In the genomic region with DNA sequence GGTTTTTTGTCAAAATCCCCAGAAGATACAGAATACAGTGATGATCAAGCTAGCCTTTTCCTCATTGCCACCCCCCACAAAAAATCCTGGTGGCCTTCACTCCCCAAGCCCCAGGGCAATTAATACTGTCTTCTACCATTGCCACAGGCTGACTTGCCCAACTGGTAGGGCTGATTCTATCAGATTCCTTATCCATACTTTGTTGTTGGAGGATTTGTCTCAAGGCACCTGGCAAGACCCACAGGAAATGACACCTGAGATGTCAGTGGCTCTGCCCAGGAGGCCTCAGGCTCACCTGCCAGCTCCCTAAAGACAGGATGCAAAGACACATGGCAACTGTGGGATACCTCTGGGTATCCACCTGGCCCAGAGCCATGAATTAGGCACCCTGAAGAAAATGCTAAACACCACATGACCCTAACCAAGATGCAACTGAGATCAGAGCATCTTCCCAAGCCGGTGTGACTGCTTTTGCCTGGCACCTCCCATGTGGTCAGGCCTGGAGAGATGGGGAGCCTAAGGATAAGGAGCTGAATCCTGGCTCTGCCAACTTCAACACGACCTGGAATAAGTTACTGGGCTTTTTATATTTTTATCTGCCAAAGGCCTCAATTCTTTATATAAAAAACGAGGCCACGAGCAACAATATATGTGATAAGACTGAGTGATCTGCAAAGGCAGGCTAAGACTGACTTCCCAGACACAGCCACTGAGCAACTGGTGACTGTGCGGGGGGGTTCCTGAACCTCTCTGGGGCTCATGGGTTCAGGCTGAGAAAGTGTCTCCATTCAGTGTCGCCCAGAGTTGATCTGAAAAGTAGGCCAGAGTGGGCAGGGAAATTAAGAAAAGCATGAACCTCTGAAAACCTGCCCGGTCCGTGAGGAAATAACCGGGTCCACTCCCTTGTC, we compare ENCODE assay signal across 8 cellular contexts. TPM values are rescaled to one million over a fixed set of nuclear protein-coding genes. Genes with fewer than 3 reads are reported as not detected.
DNase-seq lines count a peak whose midpoint lies in the region; ATAC-seq, FAIRE-seq and TF ChIP-seq lines count a peak whose summit lies in the region.

No MANE protein-coding gene starts in this region.

- H3K4me1 Mint-ChIP-seq in progenitor cell of endocrine pancreas (ENCODE audit: low read depth): peaks cover 29% of the 10 kb centered on the region

- peak overlapping the region; percentile 89 for H3K27ac Mint-ChIP-seq in progenitor cell of endocrine pancreas

- peak overlapping the region; percentile 95 for H3K4me3 ChIP-seq in fibroblast of villous mesenchyme (ENCODE audit: low read depth, low read length)

- no peaks in the 10 kb centered on the region for H3K9me3 Mint-ChIP-seq in progenitor cell of endocrine pancreas (ENCODE audit: low read depth)

- ATAC-seq in activated CD4-positive, CD25-positive, alpha-beta regulatory T cell treated with anti-CD3 and anti-CD28 coated beads, Interleukin-2, amount 50 U/mL, for 24 hours: peak; percentile 41 to 49

- peak; percentile 44 for FAIRE-seq in HTR-8/SVneo (lab: Jason Lieb, UNC)

- H3K36me3 Mint-ChIP-seq in progenitor cell of endocrine pancreas (ENCODE audit: insufficient read depth): peaks cover 5% of the 10 kb centered on the region

- peak overlapping the region; percentile 80 for H3K4me3 Mint-ChIP-seq in progenitor cell of endocrine pancreas (ENCODE audit: low read depth)

- DNase-seq in activated CD4-positive, CD25-positive, alpha-beta regulatory T cell treated with anti-CD3 and anti-CD28 coated beads, Interleukin-2, amount 50 U/mL, for 72 hours: no peak
- DNase-seq in HTR-8/SVneo (ENCODE audit: insufficient read length, low spot score): no peak
- DNase-seq in activated T-cell treated with anti-CD3 and anti-CD28 coated beads for 1 hour (ENCODE audit: low read depth): peak; percentile 11
- DNase-seq in fibroblast of villous mesenchyme (ENCODE audit: low read depth): no peak
- no peak for DNase-seq in progenitor cell of endocrine pancreas (ENCODE audit: low spot score, unreplicated experiment)
- no peak for DNase-seq in H4 (ENCODE audit: low spot score)
- no peak for DNase-seq in midbrain (lab: John Stamatoyannopoulos, UW)

- H3K27me3 Mint-ChIP-seq in progenitor cell of endocrine pancreas: no peaks in the 10 kb centered on the region

- TF ChIP-seq CTCF in fibroblast of villous mesenchyme (IDR thresholded peaks at IDR 0.05; ENCODE audit: insufficient read depth, low read depth, low read length): no peak
- no peak for TF ChIP-seq CTCF in progenitor cell of endocrine pancreas (IDR thresholded peaks at IDR 0.05; ENCODE audit: unreplicated experiment)

RNA-seq across cellular contexts. Expression of gene ATOX1, which starts 0.9 kb away (rescaled TPM):
- total RNA-seq in fibroblast of villous mesenchyme: 44.9 and 59.6 TPM in 2 replicates
- total RNA-seq in progenitor cell of endocrine pancreas: 93.8 and 108 TPM in 2 replicates
- 85.3 and 121 TPM in 2 replicates for total RNA-seq in H4 (2014; rRNA removed; shearing (Covaris generic))

RNA-seq across cellular contexts. Expression of gene G3BP1, which starts 14.3 kb away (rescaled TPM):
- total RNA-seq in fibroblast of villous mesenchyme: 146 and 244 TPM in 2 replicates
- 220 and 226 TPM in 2 replicates for total RNA-seq in progenitor cell of endocrine pancreas
- 113 and 129 TPM in 2 replicates for total RNA-seq in H4 (2014; rRNA removed; shearing (Covaris generic))
